In the genomic region with DNA sequence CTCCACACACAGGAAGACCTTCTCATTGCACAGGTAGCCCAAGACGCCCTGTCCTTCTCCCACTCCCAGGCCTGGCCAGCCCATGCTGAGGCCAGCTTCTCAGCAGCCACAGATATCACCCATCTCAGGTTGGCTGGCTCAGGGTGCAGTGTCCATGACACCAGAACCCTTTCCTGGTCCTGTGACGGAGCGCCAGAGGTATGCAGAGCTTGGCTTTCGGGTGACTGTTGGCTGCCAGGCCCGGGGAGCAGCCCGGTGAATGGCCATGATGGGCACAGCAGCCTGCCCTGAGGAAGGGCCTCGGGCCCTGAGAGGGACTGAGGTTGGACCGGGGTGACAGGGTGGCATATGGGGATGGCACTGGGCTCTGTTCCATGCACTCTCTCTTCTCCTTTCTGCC, we compare ENCODE assay signal across 17 cellular contexts.
DNase-seq lines count a peak whose midpoint lies in the region; ATAC-seq and TF ChIP-seq lines count a peak whose summit lies in the region.
"Had no signal": no experiment of that assay in that cellular context is flagged by ENCODE, and none has a peak within 500 bp of the region (broad histone marks: within the 10 kb centered on the region; RNA-seq: fewer than 3 reads in every experiment).

No MANE protein-coding gene starts in this region.

- H3K4me3 ChIP-seq in ascending aorta (no peak overlapping the region), heart right ventricle (no peak overlapping the region), psoas muscle (no peak overlapping the region), foreskin fibroblast (ENCODE audit: low read depth in 1 of 2, low read length in 2 of 2) (no peak overlapping the region)
- H3K4me3 ChIP-seq: SJCRH30 had no signal

- ATAC-seq in heart right ventricle = peak; percentile 40 to 76 (median 60)
- peak; percentile 80 to 83 (median 81) for ATAC-seq in psoas muscle
- ATAC-seq in activated naive CD4-positive, alpha-beta T cell treated with anti-CD3 and anti-CD28 coated beads, Interleukin-2, amount 50 U/mL, for 72 hours = no peak

- H3K27me3 ChIP-seq in ascending aorta (no peaks in the 10 kb centered on the region), heart right ventricle (no peaks in the 10 kb centered on the region), psoas muscle (ENCODE audit: insufficient read depth in 3 of 3, low read length in 2 of 3) (no peaks in the 10 kb centered on the region)
- H3K27me3 ChIP-seq: SJCRH30 had no signal

- H3K9me3 ChIP-seq in ascending aorta = no peaks in the 10 kb centered on the region
- H3K9me3 ChIP-seq in heart right ventricle = peaks cover 0 to 4% (median 0%) of the 10 kb centered on the region in 11 donors
- H3K9me3 ChIP-seq in psoas muscle = no peaks in the 10 kb centered on the region
- H3K9me3 ChIP-seq: SJCRH30 had no signal

- H3K27ac ChIP-seq in ascending aorta (peak overlapping the region; percentile 75 to 86), heart right ventricle (peak overlapping the region; percentile 76 to 99 (median 89)), psoas muscle (peak overlapping the region; percentile 96)

- no peaks in the 10 kb centered on the region for H3K36me3 ChIP-seq in ascending aorta
- peaks cover 0 to 6% (median 0%) of the 10 kb centered on the region in 9 donors for H3K36me3 ChIP-seq in heart right ventricle
- no peaks in the 10 kb centered on the region for H3K36me3 ChIP-seq in psoas muscle (ENCODE audit: insufficient read depth in 1 of 2, low read depth in 1 of 2)

- intact Hi-C loops in ascending aorta (cut with DNase I) (loop anchor here (1.0 to 10.0 kb wide), 2 partner anchors 33 to 356 kb away; a partner anchor contains a TSS), heart right ventricle (cut with DNase I) (loop anchor here in 2 of 10 donors (5.0 to 10.0 kb wide), 2 partner anchors 46 to 48 kb away; no protein-coding TSS in a partner anchor), psoas muscle (cut with DNase I) (loop anchor here in 1 of 2 donors (2.0 kb wide), 1 partner anchor 48 kb away; no protein-coding TSS in a partner anchor)

- TF ChIP-seq CTCF in ascending aorta (IDR thresholded peaks at IDR 0.05) (no peak), heart right ventricle (IDR thresholded peaks at IDR 0.05) (peak in 2 of 9 donors; percentile 12 to 28), psoas muscle (IDR thresholded peaks at IDR 0.05) (no peak), foreskin fibroblast (IDR thresholded peaks at IDR 0.05; ENCODE audit: low read depth, low read length) (no peak)

- H3K4me1 ChIP-seq in ascending aorta (peaks cover 26 to 34% of the 10 kb centered on the region in 2 donors), heart right ventricle (peaks cover 69 to 100% (median 92%) of the 10 kb centered on the region in 9 donors), psoas muscle (peaks cover 88% of the 10 kb centered on the region)

- DNase-seq in ascending aorta (ENCODE audit: low spot score in 2 of 2) (peak; percentile 47 to 89), heart right ventricle (peak; percentile 77 to 81), psoas muscle (peak; percentile 78 to 93), NOMO-1 treated with dmso at 0.1 percent for 144 hours (lab: John Stamatoyannopoulos, UW; ENCODE audit: unreplicated experiment) (no peak), foreskin fibroblast (no peak), germinal center (ENCODE audit: low spot score) (no peak)
- no peak for DNase-seq in activated naive CD4-positive, alpha-beta T cell treated with anti-CD3 and anti-CD28 coated beads, Interleukin-2, amount 50 U/mL, for 72 hours (ENCODE audit: low spot score in 2 of 2)
- DNase-seq: CD8-positive, alpha-beta memory T cell; DMS79; H9; NCI-H1048; NCI-H146; NCI-H345; NCI-H526 treated with DMSO at 0.1 percent for 48 hours; OCI-M1; SJCRH30 had no signal

- H3K36me3 Mint-ChIP-seq in activated naive CD4-positive, alpha-beta T cell treated with anti-CD3 and anti-CD28 coated beads, Interleukin-2, amount 50 U/mL, for 72 hours = no peaks in the 10 kb centered on the region
- H3K36me3 Mint-ChIP-seq: CD8-positive, alpha-beta memory T cell had no signal

- H3K9me3 Mint-ChIP-seq in activated naive CD4-positive, alpha-beta T cell treated with anti-CD3 and anti-CD28 coated beads, Interleukin-2, amount 50 U/mL, for 72 hours = no peaks in the 10 kb centered on the region

- WGBS in heart right ventricle, 2 donors = 58 to 70% methylated on average over 8 of the region's 8 CpGs
- WGBS in psoas muscle, 3 donors = 29 to 51% (median 35%) methylated on average over 8 of the region's 8 CpGs

- H3K27ac Mint-ChIP-seq in activated naive CD4-positive, alpha-beta T cell treated with anti-CD3 and anti-CD28 coated beads, Interleukin-2, amount 50 U/mL, for 72 hours = peak overlapping the region in 1 of 2 donors; percentile 45
- H3K27ac Mint-ChIP-seq: B cell; CD8-positive, alpha-beta memory T cell had no signal

Comparison
In these comparisons a context has a peak if more than half of its experiments do, and no peak if none do; other contexts are left out.
1. DNase-seq: peak in ascending aorta (2 of 2), heart right ventricle (2 of 2) and psoas muscle (2 of 2); none in NOMO-1 treated with dmso at 0.1 percent for 144 hours (single experiment), activated naive CD4-positive, alpha-beta T cell treated with anti-CD3 and anti-CD28 coated beads, Interleukin-2, amount 50 U/mL, for 72 hours (0 of 2), foreskin fibroblast (0 of 2) and germinal center (single experiment).
2. ATAC-seq: peak in heart right ventricle (8 of 8) and psoas muscle (4 of 4); none in activated naive CD4-positive, alpha-beta T cell treated with anti-CD3 and anti-CD28 coated beads, Interleukin-2, amount 50 U/mL, for 72 hours (0 of 2).
3. Peak in every context shown above with its lines, with median percentiles within 50 percentile points of each other: H3K27ac ChIP-seq.